Comparison of ENCODE assay signal across 8 cellular contexts in the genomic region with DNA sequence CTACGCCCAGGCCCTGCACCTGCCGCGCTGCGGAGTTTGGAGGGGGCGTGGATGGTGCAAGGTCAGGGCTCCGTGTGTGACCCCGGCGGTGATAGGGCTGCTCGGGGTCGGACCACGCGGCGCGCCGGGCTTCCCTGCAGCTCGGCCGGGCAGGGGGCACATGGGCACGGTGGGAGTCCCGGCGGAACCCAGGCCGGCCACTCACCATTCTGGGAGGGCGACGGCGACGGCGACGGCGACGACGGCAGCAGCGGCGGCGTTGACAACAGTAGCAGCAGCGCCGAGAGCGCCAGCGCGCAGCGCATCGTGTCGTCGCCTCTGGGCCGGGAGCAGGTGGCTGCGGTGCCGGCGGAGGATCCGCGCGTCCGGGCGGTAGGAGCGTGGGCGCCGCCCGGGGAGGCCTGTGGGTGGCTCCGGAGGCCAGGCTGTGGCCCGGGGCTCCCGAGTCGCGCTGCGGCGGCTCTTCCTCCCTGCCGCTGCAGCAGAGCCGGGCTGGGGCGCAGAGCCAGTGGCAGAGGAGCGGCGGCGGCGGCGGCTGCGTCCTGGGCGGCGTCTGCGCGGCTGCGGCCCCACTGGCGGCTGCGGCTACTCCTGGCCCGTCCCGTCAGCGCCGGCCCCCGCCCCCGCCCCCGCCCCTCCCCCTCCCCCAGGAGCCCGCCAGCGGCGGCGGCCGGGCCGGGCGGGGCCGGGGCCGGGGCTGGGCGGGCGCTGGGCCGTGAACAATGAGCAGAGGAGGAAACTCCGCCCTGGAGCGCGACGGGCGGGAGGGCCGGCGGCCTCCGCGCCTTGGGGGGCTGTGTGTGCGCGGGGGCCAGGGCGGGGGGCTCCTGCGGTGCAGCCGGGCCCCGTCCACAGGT. TPM values are rescaled to one million over a fixed set of nuclear protein-coding genes. Genes with fewer than 3 reads are reported as not detected.
DNase-seq lines count a peak whose midpoint lies in the region; ATAC-seq and TF ChIP-seq lines count a peak whose summit lies in the region.

Gene PODXL (minus strand): TSS at position 574 of the 857 bp plus-strand sequence. CDS start 269 bp downstream, at position 305.

- intact Hi-C loops in A673 (cut with micrococcal nuclease; ENCODE audit: unreplicated experiment) (no loop called here), lower leg skin (cut with DNase I; ENCODE audit: low total_unique reads) (no loop called here)

- H3K9me3 Mint-ChIP-seq in activated CD4-positive, alpha-beta T cell treated with anti-CD3 and anti-CD28 coated beads, Interleukin-2, amount 10 ng/mL, durations not matched to agents 7 days and 5 days, result no peaks in the 10 kb centered on the region

- no peak for TF ChIP-seq CTCF in A673 (conservative IDR thresholded peaks at IDR 0.05; ENCODE audit: low read depth, low read length)
- no peak for TF ChIP-seq CTCF in lower leg skin (IDR thresholded peaks at IDR 0.05)

- peak within 1 kb of the TSS; percentile 69 for H3K27ac Mint-ChIP-seq in activated CD4-positive, alpha-beta T cell treated with anti-CD3 and anti-CD28 coated beads, Interleukin-2, amount 10 ng/mL, durations not matched to agents 7 days and 5 days

- no peaks in the 10 kb centered on the region for H3K27me3 ChIP-seq in A673 (replicated peaks; ENCODE audit: insufficient read depth, low read depth, low read length, poor library complexity)
- peaks cover 7 to 28% of the 10 kb centered on the region in 2 donors for H3K27me3 ChIP-seq in duodenal mucosa (ENCODE audit: control insufficient read depth in 1 of 2, insufficient read depth in 2 of 2, low read length in 2 of 2)

- H3K4me3 Mint-ChIP-seq in activated CD4-positive, alpha-beta T cell treated with anti-CD3 and anti-CD28 coated beads, Interleukin-2, amount 10 ng/mL, durations not matched to agents 7 days and 5 days, result peak within 1 kb of the TSS; percentile 67

- POLR2A ChIA-PET in A673 (lab: Charles Lee; ENCODE audit: low non-redundant PET), result no interaction called here
- POLR2A ChIA-PET in activated CD4-positive, alpha-beta T cell treated with anti-CD3 and anti-CD28 coated beads, Interleukin-2, amount 10 ng/mL, durations not matched to agents 7 days and 5 days (lab: Charles Lee), result no interaction called here

- peak within 1 kb of the TSS; percentile 60 for H3K27ac ChIP-seq in A673 (ENCODE audit: low read depth, low read length, poor library complexity, severe bottlenecking)
- no peak within 1 kb of the TSS for H3K27ac ChIP-seq in duodenal mucosa (ENCODE audit: low read depth, low read length)

- DNase-seq in A673 (ENCODE audit: low spot score) (peak; percentile 74), NCI-H226 (peak; percentile 47), lower leg skin (ENCODE audit: low spot score in 2 of 2) (peak; percentile 42 to 92)
- DNase-seq in activated CD4-positive, alpha-beta T cell treated with anti-CD3 and anti-CD28 coated beads, Interleukin-2, amount 10 ng/mL, durations not matched to agents 7 days and 5 days, result peak; percentile 67
- DNase-seq in stimulated activated CD4-positive, alpha-beta T cell treated with anti-CD3 and anti-CD28 coated beads, Interleukin-4, amount 100 ng/mL, for 4 hours, result peak; percentile 30 to 42

- no TSS peak for BruUV-seq in A673 (replicated peaks; lab: Mats Ljungman, UMichigan)

- no peaks in the 10 kb centered on the region for H3K36me3 Mint-ChIP-seq in activated CD4-positive, alpha-beta T cell treated with anti-CD3 and anti-CD28 coated beads, Interleukin-2, amount 10 ng/mL, durations not matched to agents 7 days and 5 days (ENCODE audit: low read depth)

- ATAC-seq in GM18519 (IDR thresholded peaks at IDR 0.05; ENCODE audit: low FRiP score, unreplicated experiment), result peak; percentile 61
- ATAC-seq in HG03045 (IDR thresholded peaks at IDR 0.05; ENCODE audit: unreplicated experiment), result peak; percentile 67

- 0 to 1% methylated on average over 24 to 33 of the region's 112 CpGs for WGBS in lower leg skin, 2 donors

- peaks cover 12% of the 10 kb centered on the region for H3K4me1 Mint-ChIP-seq in activated CD4-positive, alpha-beta T cell treated with anti-CD3 and anti-CD28 coated beads, Interleukin-2, amount 10 ng/mL, durations not matched to agents 7 days and 5 days

- H3K4me1 ChIP-seq in A673 (ENCODE audit: insufficient read depth, low read length, poor library complexity, severe bottlenecking) (peaks cover 18% of the 10 kb centered on the region), duodenal mucosa (ENCODE audit: control insufficient read depth in 1 of 2, insufficient read depth in 2 of 2, low read length in 2 of 2) (peaks cover 23 to 27% of the 10 kb centered on the region in 2 donors)

- CTCF ChIA-PET in A673 (lab: Charles Lee), result interaction anchor here (0.6 kb wide), 1 partner anchor 9 kb away, joined by 17 read pairs; no protein-coding TSS in a partner anchor
- CTCF ChIA-PET in activated CD4-positive, alpha-beta T cell treated with anti-CD3 and anti-CD28 coated beads, Interleukin-2, amount 10 ng/mL, durations not matched to agents 7 days and 5 days (lab: Charles Lee), result no interaction called here

- H3K36me3 ChIP-seq in A673 (ENCODE audit: insufficient read depth, low read length, poor library complexity, severe bottlenecking) (no peaks in the 10 kb centered on the region), duodenal mucosa (ENCODE audit: control insufficient read depth in 1 of 2, insufficient read depth in 2 of 2, low read length in 2 of 2) (no peaks in the 10 kb centered on the region)

- peaks cover 67% of the 10 kb centered on the region for H3K27me3 Mint-ChIP-seq in activated CD4-positive, alpha-beta T cell treated with anti-CD3 and anti-CD28 coated beads, Interleukin-2, amount 10 ng/mL, durations not matched to agents 7 days and 5 days

- H3K9me3 ChIP-seq in A673 (ENCODE audit: low read depth, low read length, poor library complexity, severe bottlenecking) (no peaks in the 10 kb centered on the region), duodenal mucosa (ENCODE audit: control insufficient read depth in 1 of 2, low read length in 2 of 2) (no peaks in the 10 kb centered on the region)

- TF ChIP-seq POLR2A in lower leg skin (IDR thresholded peaks at IDR 0.05), result no peak

- peak within 1 kb of the TSS; percentile 36 to 51 for H3K9ac ChIP-seq in duodenal mucosa (ENCODE audit: low read depth in 1 of 2, low read length in 2 of 2)

- H3K4me3 ChIP-seq in A673 (ENCODE audit: low read depth, low read length, poor library complexity, severe bottlenecking), result peak within 1 kb of the TSS; percentile 65
- H3K4me3 ChIP-seq in duodenal mucosa (ENCODE audit: low read depth in 1 of 2, low read length in 2 of 2), result peak within 1 kb of the TSS; percentile 69 to 75
- H3K4me3 ChIP-seq in lower leg skin (ENCODE audit: low read depth, poor library complexity, severe bottlenecking), result peak within 1 kb of the TSS; percentile 50

RNA-seq across cellular contexts. Expression of gene PODXL, which starts in this region (rescaled TPM):
- total RNA-seq in A673 (2021) (22.1 and 22.6 TPM in 2 replicates), lower leg skin (10 to 100 TPM in 2 of 4 donors, 1 to 10 TPM in 2; 4.3 to 20.2 (median 13.8) TPM)
- 1 to 10 TPM in 1 of 2 experiments, under 1 TPM in 1; 0.97 to 1.5 TPM for total RNA-seq in activated CD4-positive, alpha-beta T cell treated with anti-CD3 and anti-CD28 coated beads, Interleukin-2, amount 10 ng/mL, durations not matched to agents 7 days and 5 days
